In genomic region chr2:161339532-161339931, GRCh38 we compare ENCODE assay signal across 8 cellular contexts. TPM values are rescaled to one million over a fixed set of nuclear protein-coding genes. Genes with fewer than 3 reads are reported as not detected.
DNase-seq lines count a peak whose midpoint lies in the region; ATAC-seq, FAIRE-seq and TF ChIP-seq lines count a peak whose summit lies in the region.
"Not testable (repeated sequence)": the region's sequence is repeated elsewhere in the genome, so short reads cannot be mapped to it uniquely, and the experiment has no call there.

No MANE protein-coding gene starts in this region.

- H3K27me3 ChIP-seq in A673 (replicated peaks; ENCODE audit: insufficient read depth, low read depth, low read length, poor library complexity); Panc1 (ENCODE audit: control insufficient read depth, insufficient read depth, low read length): not testable (repeated sequence)

- TF ChIP-seq POLR2A in GM12892 (IDR thresholded peaks at IDR 0.05; ENCODE audit: low read depth, low read length) = not testable (repeated sequence)

- not testable (repeated sequence) for H3K4me3 ChIP-seq in A673 (ENCODE audit: low read depth, low read length, poor library complexity, severe bottlenecking); Panc1 (ENCODE audit: low read depth in 2 of 2, low read length in 2 of 2); mucosa of descending colon

- TF ChIP-seq CTCF in A673 (conservative IDR thresholded peaks at IDR 0.05; ENCODE audit: low read depth, low read length); Panc1 (IDR thresholded peaks at IDR 0.05); MCF 10A (IDR thresholded peaks at IDR 0.05; ENCODE audit: unreplicated experiment); mucosa of descending colon (IDR thresholded peaks at IDR 0.05): not testable (repeated sequence)

- not testable (repeated sequence) for DNase-seq in A673 (ENCODE audit: low spot score); GM12892 (ENCODE audit: insufficient read length); HTR-8/SVneo (ENCODE audit: insufficient read length, low spot score); Panc1 (ENCODE audit: low read depth, low spot score); MCF 10A (ENCODE audit: unreplicated experiment); Right ventricle myocardium inferior (ENCODE audit: missing footprints); left colon
- DNase-seq in mucosa of descending colon = peak in 1 of 3 donors; percentile 9

- peak; percentile 24 for FAIRE-seq in GM12892 (lab: Jason Lieb, UNC)
- peak; percentile 91 for FAIRE-seq in HTR-8/SVneo (lab: Jason Lieb, UNC)

- BruUV-seq in A673 (replicated peaks; lab: Mats Ljungman, UMichigan) (TSS peak; percentile 99), Panc1 (replicated peaks; lab: Mats Ljungman, UMichigan) (TSS peak; percentile 100), MCF 10A (replicated peaks; lab: Mats Ljungman, UMichigan) (TSS peak; percentile 92)

- H3K36me3 Mint-ChIP-seq in MCF 10A (ENCODE audit: insufficient read depth, unreplicated experiment) = peaks cover 26% of the 10 kb centered on the region

- not testable (repeated sequence) for H3K27ac Mint-ChIP-seq in MCF 10A (ENCODE audit: low read depth, unreplicated experiment)

- not testable (repeated sequence) for H3K27ac ChIP-seq in A673 (ENCODE audit: low read depth, low read length, poor library complexity, severe bottlenecking); Panc1 (ENCODE audit: low read length)

- ATAC-seq in Panc1 = not testable (repeated sequence)
- ATAC-seq in Right ventricle myocardium inferior = peak; percentile 20
- peak; percentile 99 for ATAC-seq in left colon
- peak; percentile 86 for ATAC-seq in mucosa of descending colon

- intact Hi-C loops in A673 (cut with micrococcal nuclease; ENCODE audit: unreplicated experiment); Panc1 (cut with micrococcal nuclease; ENCODE audit: unreplicated experiment); MCF 10A (cut with micrococcal nuclease); Right ventricle myocardium inferior (cut with DNase I); left colon (cut with DNase I, micrococcal nuclease); mucosa of descending colon (cut with DNase I, micrococcal nuclease): not testable (repeated sequence)

- not testable (repeated sequence) for H3K9me3 ChIP-seq in A673 (ENCODE audit: low read depth, low read length, poor library complexity, severe bottlenecking); Panc1 (ENCODE audit: control insufficient read depth, insufficient read depth, low read depth, low read length); mucosa of descending colon

- H3K27me3 Mint-ChIP-seq in MCF 10A (ENCODE audit: insufficient read depth, unreplicated experiment) = not testable (repeated sequence)

- H3K36me3 ChIP-seq in A673 (ENCODE audit: insufficient read depth, low read length, poor library complexity, severe bottlenecking); Panc1 (ENCODE audit: control insufficient read depth, insufficient read depth, low read length); mucosa of descending colon (ENCODE audit: low read depth): not testable (repeated sequence)

- H3K4me1 Mint-ChIP-seq in MCF 10A (ENCODE audit: insufficient read depth, unreplicated experiment) = not testable (repeated sequence)

- in situ Hi-C loops in Panc1 (cut with HindIII; ENCODE audit: low pct_unique_long_range_greater_than_20kb, low sequenced_read_pairs) = not testable (repeated sequence)

- not testable (repeated sequence) for H3K4me1 ChIP-seq in A673 (ENCODE audit: insufficient read depth, low read length, poor library complexity, severe bottlenecking); Panc1 (ENCODE audit: control insufficient read depth, insufficient read depth, low read length); mucosa of descending colon (ENCODE audit: low read depth)

- not testable (repeated sequence) for H3K4me3 Mint-ChIP-seq in MCF 10A (ENCODE audit: unreplicated experiment)

- not testable (repeated sequence) for H3K9me3 Mint-ChIP-seq in MCF 10A (ENCODE audit: unreplicated experiment)

- POLR2A ChIA-PET in A673 (lab: Charles Lee; ENCODE audit: low non-redundant PET); Panc1 (lab: Charles Lee); MCF 10A (lab: Yijun Ruan, JAX): not testable (repeated sequence)

- CTCF ChIA-PET in A673 (lab: Charles Lee); Panc1 (lab: Charles Lee); MCF 10A (lab: Yijun Ruan, JAX): not testable (repeated sequence)

RNA-seq across cellular contexts. Expression of gene PSMD14, which starts 31.3 kb away (rescaled TPM):
- total RNA-seq in A673 (2021) (197 and 205 TPM in 2 replicates), Panc1 (2021; ENCODE audit: unreplicated experiment) (93.7 TPM), MCF 10A (2022) (130 and 135 TPM in 2 replicates), Right ventricle myocardium inferior (44.0 TPM), left colon (10 to 100 TPM; 27.2 to 34.5 TPM), mucosa of descending colon (10 to 100 TPM; 25.0 to 37.8 (median 30.0) TPM)
- 86.4 TPM for polyA plus RNA-seq in GM12892 (2012; ENCODE audit: missing spikeins)
- 66.6 TPM for polyA plus RNA-seq in Panc1 (2012; ENCODE audit: insufficient read length)
